ENCODE assay signal across 1 cellular context in the genomic region with DNA sequence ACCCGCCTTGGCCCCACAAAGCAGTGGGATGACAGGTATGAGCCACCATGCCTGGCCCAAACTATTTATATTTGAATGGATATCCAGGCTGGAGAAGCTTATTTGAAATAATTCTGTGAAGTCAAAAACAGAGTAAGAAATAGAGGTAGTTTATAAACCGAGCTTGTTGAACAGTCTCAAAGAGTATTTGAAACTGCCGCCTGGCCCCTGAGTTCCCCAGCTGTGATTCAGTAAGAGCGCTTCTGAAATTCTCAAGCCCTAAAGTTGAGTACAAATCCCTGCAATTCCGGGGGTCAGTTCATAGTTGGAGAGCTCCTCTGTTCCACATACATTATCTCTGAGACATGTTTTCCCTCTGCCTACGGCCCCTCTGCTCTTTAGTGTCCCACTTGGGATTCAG.
TF ChIP-seq lines count a peak whose summit lies in the region.

No MANE protein-coding gene starts in this region.

TF ChIP-seq in GM23338, 12 proteins besides CTCF, POLR2A, EP300 and RAD21 (continued from another document):
- TF ChIP-seq, protein P1, sequence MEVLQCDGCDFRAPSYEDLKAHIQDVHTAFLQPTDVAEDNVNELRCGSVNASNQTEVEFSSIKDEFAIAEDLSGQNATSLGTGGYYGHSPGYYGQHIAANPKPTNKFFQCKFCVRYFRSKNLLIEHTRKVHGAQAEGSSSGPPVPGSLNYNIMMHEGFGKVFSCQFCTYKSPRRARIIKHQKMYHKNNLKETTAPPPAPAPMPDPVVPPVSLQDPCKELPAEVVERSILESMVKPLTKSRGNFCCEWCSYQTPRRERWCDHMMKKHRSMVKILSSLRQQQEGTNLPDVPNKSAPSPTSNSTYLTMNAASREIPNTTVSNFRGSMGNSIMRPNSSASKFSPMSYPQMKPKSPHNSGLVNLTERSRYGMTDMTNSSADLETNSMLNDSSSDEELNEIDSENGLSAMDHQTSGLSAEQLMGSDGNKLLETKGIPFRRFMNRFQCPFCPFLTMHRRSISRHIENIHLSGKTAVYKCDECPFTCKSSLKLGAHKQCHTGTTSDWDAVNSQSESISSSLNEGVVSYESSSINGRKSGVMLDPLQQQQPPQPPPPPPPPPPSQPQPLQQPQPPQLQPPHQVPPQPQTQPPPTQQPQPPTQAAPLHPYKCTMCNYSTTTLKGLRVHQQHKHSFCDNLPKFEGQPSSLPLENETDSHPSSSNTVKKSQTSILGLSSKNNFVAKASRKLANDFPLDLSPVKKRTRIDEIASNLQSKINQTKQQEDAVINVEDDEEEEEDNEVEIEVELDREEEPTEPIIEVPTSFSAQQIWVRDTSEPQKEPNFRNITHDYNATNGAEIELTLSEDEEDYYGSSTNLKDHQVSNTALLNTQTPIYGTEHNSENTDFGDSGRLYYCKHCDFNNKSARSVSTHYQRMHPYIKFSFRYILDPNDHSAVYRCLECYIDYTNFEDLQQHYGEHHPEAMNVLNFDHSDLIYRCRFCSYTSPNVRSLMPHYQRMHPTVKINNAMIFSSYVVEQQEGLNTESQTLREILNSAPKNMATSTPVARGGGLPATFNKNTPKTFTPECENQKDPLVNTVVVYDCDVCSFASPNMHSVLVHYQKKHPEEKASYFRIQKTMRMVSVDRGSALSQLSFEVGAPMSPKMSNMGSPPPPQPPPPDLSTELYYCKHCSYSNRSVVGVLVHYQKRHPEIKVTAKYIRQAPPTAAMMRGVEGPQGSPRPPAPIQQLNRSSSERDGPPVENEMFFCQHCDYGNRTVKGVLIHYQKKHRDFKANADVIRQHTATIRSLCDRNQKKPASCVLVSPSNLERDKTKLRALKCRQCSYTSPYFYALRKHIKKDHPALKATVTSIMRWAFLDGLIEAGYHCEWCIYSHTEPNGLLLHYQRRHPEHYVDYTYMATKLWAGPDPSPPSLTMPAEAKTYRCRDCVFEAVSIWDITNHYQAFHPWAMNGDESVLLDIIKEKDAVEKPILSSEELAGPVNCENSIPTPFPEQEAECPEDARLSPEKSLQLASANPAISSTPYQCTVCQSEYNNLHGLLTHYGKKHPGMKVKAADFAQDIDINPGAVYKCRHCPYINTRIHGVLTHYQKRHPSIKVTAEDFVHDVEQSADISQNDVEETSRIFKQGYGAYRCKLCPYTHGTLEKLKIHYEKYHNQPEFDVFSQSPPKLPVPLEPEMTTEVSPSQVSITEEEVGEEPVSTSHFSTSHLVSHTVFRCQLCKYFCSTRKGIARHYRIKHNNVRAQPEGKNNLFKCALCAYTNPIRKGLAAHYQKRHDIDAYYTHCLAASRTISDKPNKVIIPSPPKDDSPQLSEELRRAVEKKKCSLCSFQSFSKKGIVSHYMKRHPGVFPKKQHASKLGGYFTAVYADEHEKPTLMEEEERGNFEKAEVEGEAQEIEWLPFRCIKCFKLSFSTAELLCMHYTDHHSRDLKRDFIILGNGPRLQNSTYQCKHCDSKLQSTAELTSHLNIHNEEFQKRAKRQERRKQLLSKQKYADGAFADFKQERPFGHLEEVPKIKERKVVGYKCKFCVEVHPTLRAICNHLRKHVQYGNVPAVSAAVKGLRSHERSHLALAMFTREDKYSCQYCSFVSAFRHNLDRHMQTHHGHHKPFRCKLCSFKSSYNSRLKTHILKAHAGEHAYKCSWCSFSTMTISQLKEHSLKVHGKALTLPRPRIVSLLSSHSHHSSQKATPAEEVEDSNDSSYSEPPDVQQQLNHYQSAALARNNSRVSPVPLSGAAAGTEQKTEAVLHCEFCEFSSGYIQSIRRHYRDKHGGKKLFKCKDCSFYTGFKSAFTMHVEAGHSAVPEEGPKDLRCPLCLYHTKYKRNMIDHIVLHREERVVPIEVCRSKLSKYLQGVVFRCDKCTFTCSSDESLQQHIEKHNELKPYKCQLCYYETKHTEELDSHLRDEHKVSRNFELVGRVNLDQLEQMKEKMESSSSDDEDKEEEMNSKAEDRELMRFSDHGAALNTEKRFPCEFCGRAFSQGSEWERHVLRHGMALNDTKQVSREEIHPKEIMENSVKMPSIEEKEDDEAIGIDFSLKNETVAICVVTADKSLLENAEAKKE (CRISPR knock-in tag; IDR thresholded peaks at IDR 0.05) = no peak
- no peak for TF ChIP-seq JUNB (IDR thresholded peaks at IDR 0.05; ENCODE audit: unreplicated experiment)
- TF ChIP-seq EZH2phosphoT487 (IDR thresholded peaks at IDR 0.05; ENCODE audit: unreplicated experiment) = no peak
- TF ChIP-seq, protein P2, sequence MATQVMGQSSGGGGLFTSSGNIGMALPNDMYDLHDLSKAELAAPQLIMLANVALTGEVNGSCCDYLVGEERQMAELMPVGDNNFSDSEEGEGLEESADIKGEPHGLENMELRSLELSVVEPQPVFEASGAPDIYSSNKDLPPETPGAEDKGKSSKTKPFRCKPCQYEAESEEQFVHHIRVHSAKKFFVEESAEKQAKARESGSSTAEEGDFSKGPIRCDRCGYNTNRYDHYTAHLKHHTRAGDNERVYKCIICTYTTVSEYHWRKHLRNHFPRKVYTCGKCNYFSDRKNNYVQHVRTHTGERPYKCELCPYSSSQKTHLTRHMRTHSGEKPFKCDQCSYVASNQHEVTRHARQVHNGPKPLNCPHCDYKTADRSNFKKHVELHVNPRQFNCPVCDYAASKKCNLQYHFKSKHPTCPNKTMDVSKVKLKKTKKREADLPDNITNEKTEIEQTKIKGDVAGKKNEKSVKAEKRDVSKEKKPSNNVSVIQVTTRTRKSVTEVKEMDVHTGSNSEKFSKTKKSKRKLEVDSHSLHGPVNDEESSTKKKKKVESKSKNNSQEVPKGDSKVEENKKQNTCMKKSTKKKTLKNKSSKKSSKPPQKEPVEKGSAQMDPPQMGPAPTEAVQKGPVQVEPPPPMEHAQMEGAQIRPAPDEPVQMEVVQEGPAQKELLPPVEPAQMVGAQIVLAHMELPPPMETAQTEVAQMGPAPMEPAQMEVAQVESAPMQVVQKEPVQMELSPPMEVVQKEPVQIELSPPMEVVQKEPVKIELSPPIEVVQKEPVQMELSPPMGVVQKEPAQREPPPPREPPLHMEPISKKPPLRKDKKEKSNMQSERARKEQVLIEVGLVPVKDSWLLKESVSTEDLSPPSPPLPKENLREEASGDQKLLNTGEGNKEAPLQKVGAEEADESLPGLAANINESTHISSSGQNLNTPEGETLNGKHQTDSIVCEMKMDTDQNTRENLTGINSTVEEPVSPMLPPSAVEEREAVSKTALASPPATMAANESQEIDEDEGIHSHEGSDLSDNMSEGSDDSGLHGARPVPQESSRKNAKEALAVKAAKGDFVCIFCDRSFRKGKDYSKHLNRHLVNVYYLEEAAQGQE (IDR thresholded peaks at IDR 0.05; ENCODE audit: unreplicated experiment) = no peak
